19 cellular contexts compared by ENCODE assay signal in genomic region chr7:131338173-131338572, GRCh38. TPM values are rescaled to one million over a fixed set of nuclear protein-coding genes. Genes with fewer than 3 reads are reported as not detected.
A peak's percentile ranks its signal among the peaks of the same experiment; 100 is the strongest.
DNase-seq lines count a peak whose midpoint lies in the region; ATAC-seq and TF ChIP-seq lines count a peak whose summit lies in the region.
"Had no signal": no experiment of that assay in that cellular context is flagged by ENCODE, and none has a peak within 500 bp of the region (broad histone marks: within the 10 kb centered on the region; RNA-seq: fewer than 3 reads in every experiment).

No MANE protein-coding gene starts in this region.

- H3K36me3 ChIP-seq in DOHH2 (ENCODE audit: control insufficient read depth, low read length) (peaks cover 72% of the 10 kb centered on the region), Loucy (ENCODE audit: insufficient read depth, low read length) (peaks cover 5% of the 10 kb centered on the region; the same call in 1 of the 2 replicates), neutrophil (peaks cover 4% of the 10 kb centered on the region)
- H3K36me3 ChIP-seq: HAP-1 had no signal

- H3K9me3 ChIP-seq in DOHH2 (ENCODE audit: control insufficient read depth, insufficient read depth, low read length) (peaks cover 26% of the 10 kb centered on the region), Loucy (ENCODE audit: insufficient read depth, low read depth, low read length) (peaks cover 14% of the 10 kb centered on the region), neutrophil (peaks cover 5% of the 10 kb centered on the region)

- H3K4me3 ChIP-seq in DOHH2 (ENCODE audit: low read length) (no peak overlapping the region), Loucy (ENCODE audit: low read length, poor library complexity, severe bottlenecking) (no peak overlapping the region), neutrophil (ENCODE audit: low read depth in 1 of 2, low read length in 1 of 2) (no peak overlapping the region)
- H3K4me3 ChIP-seq: BLaER1 treated with 17β-estradiol and CSF1 and Interleukin-3, amounts not matched to agents 10 nM and 100 nM; HAP-1; PC-9 had no signal

- POLR2A ChIA-PET in WTC11 (lab: Charles Lee), result interaction anchor here (1.0 kb wide), 1 partner anchor 10 kb away, joined by 3 read pairs; no protein-coding TSS in a partner anchor

- no peak overlapping the region for H2AFZ ChIP-seq in Loucy (ENCODE audit: low read length)
- H2AFZ ChIP-seq: PC-9 had no signal

- H3K9ac ChIP-seq in Loucy (ENCODE audit: low read depth, low read length, poor library complexity, severe bottlenecking), result no peak overlapping the region
- H3K9ac ChIP-seq: BLaER1 treated with 17β-estradiol and CSF1 and Interleukin-3, amounts not matched to agents 10 nM and 100 nM had no signal

- no peaks in the 10 kb centered on the region for H3K27me3 Mint-ChIP-seq in WTC11 (ENCODE audit: low read depth)
- H3K27me3 Mint-ChIP-seq: IgD-negative memory B cell had no signal

- DNase-seq in WTC11 (ENCODE audit: low spot score), result no peak
- DNase-seq in substantia nigra (lab: John Stamatoyannopoulos, UW), result no peak
- no peak for DNase-seq in HuH-7 (ENCODE audit: low spot score)
- DNase-seq in HuH-7.5 (ENCODE audit: low spot score), result no peak
- DNase-seq: CD8-positive, alpha-beta T cell; DMS79 treated with DMSO at 0.1 percent for 48 hours; MV-4-11; NCI-H1417 treated with DMSO at 0.1 percent for 48 hours; NCI-H187 treated with DMSO at 0.1 percent for 48 hours; NCI-H2227 treated with DMSO at 0.1 percent for 48 hours; NCI-H524; NCI-H82; PC-9 had no signal

- no peak overlapping the region for H3K27ac Mint-ChIP-seq in WTC11
- H3K27ac Mint-ChIP-seq: CD8-positive, alpha-beta T cell; IgD-negative memory B cell had no signal

- peak; percentile 65 for ATAC-seq in WTC11
- ATAC-seq: CD8-positive, alpha-beta T cell had no signal

- TF ChIP-seq CTCF in DOHH2 (IDR thresholded peaks at IDR 0.05; ENCODE audit: low read depth, low read length, poor library complexity, severe bottlenecking) (peak; percentile 33), Loucy (conservative IDR thresholded peaks at IDR 0.05; ENCODE audit: low read length) (peak; percentile 32), WTC11 (IDR thresholded peaks at IDR 0.05) (no peak), neutrophil (IDR thresholded peaks at IDR 0.05) (no peak)

- no peaks in the 10 kb centered on the region for H4K20me1 ChIP-seq in DOHH2 (ENCODE audit: control insufficient read depth, insufficient read depth, low read depth, low read length)
- peaks cover 75% of the 10 kb centered on the region for H4K20me1 ChIP-seq in Loucy (ENCODE audit: insufficient read depth, low read length, poor library complexity, severe bottlenecking)

- no peaks in the 10 kb centered on the region for H3K9me2 ChIP-seq in DOHH2 (replicated peaks; ENCODE audit: control insufficient read depth, low read length)
- no peaks in the 10 kb centered on the region for H3K9me2 ChIP-seq in Loucy (replicated peaks; ENCODE audit: low read depth, low read length)

- H3K79me2 ChIP-seq in DOHH2 (ENCODE audit: control insufficient read depth, low read length) (peaks cover 100% of the 10 kb centered on the region), Loucy (ENCODE audit: insufficient read depth, low read length) (peaks cover 96% of the 10 kb centered on the region)

- H3K4me2 ChIP-seq in DOHH2 (ENCODE audit: low read length) (no peak overlapping the region), Loucy (ENCODE audit: low read depth, low read length, poor library complexity, severe bottlenecking) (no peak overlapping the region)
- H3K4me2 ChIP-seq: BLaER1 treated with 17β-estradiol and CSF1 and Interleukin-3, amounts not matched to agents 10 nM and 100 nM; PC-9 had no signal

- H3K4me3 Mint-ChIP-seq in WTC11, result no peak overlapping the region
- H3K4me3 Mint-ChIP-seq: CD8-positive, alpha-beta T cell had no signal

- H3K4me1 Mint-ChIP-seq in WTC11, result peaks cover 36% of the 10 kb centered on the region

- H3K9me3 Mint-ChIP-seq in WTC11, result peaks cover 28% of the 10 kb centered on the region

- H3K27ac ChIP-seq in DOHH2 (ENCODE audit: low read depth, low read length) (no peak overlapping the region), neutrophil (peak overlapping the region; percentile 24), substantia nigra (ENCODE audit: low read depth, low read length, poor library complexity, severe bottlenecking) (no peak overlapping the region)
- H3K27ac ChIP-seq: BLaER1 treated with 17β-estradiol and CSF1 and Interleukin-3, amounts not matched to agents 10 nM and 100 nM; PC-9 had no signal

- H3F3A ChIP-seq in DOHH2 (ENCODE audit: control insufficient read depth, insufficient read depth) (peaks cover 10% of the 10 kb centered on the region), Loucy (ENCODE audit: low read depth) (0 out of 2 replicates have a peak, but pooled peaks cover 4% of the 10 kb centered on the region)

- no peaks in the 10 kb centered on the region for H3K4me1 ChIP-seq in DOHH2 (ENCODE audit: control insufficient read depth, low read length)
- peaks cover 11% of the 10 kb centered on the region for H3K4me1 ChIP-seq in Loucy (ENCODE audit: insufficient read depth, low read length, poor library complexity, severe bottlenecking)
- peaks cover 2 to 5% of the 10 kb centered on the region in 2 experiments for H3K4me1 ChIP-seq in neutrophil (ENCODE audit: control insufficient read depth in 1 of 2, insufficient read depth in 1 of 2, low read depth in 1 of 2, low read length in 1 of 2)

- H3K36me3 Mint-ChIP-seq in WTC11, result peaks cover 31% of the 10 kb centered on the region

- CTCF ChIA-PET in WTC11 (lab: Charles Lee), result interaction anchor here (0.5 to 1.3 kb wide), 11 partner anchors 8 to 441 kb away, joined by 3 to 8 read pairs (median 4); partner anchors contain the start of gene MKLN1

- H3K27me3 ChIP-seq in DOHH2 (ENCODE audit: control insufficient read depth, low read length) (no peaks in the 10 kb centered on the region), Loucy (ENCODE audit: insufficient read depth, low read length, poor library complexity, severe bottlenecking) (no peaks in the 10 kb centered on the region), neutrophil (no peaks in the 10 kb centered on the region)
- H3K27me3 ChIP-seq: BLaER1 treated with 17β-estradiol and CSF1 and Interleukin-3, amounts not matched to agents 10 nM and 100 nM had no signal

TF ChIP-seq in WTC11, 78 proteins besides CTCF, POLR2A, EP300 and RAD21 (continues in another document):
- TF ChIP-seq GABPB1 (CRISPR knock-in tag; IDR thresholded peaks at IDR 0.05) (no peak), NR1H2 (CRISPR knock-in tag; IDR thresholded peaks at IDR 0.05) (no peak), TCF7 (CRISPR knock-in tag; IDR thresholded peaks at IDR 0.05; ENCODE audit: low read depth) (no peak), ZNF121 (CRISPR knock-in tag; IDR thresholded peaks at IDR 0.05) (no peak), FOXK1 (CRISPR knock-in tag; IDR thresholded peaks at IDR 0.05) (no peak), HMGXB4 (CRISPR knock-in tag; IDR thresholded peaks at IDR 0.05) (no peak), IRF2 (CRISPR knock-in tag; IDR thresholded peaks at IDR 0.05; ENCODE audit: borderline replicate concordance, low read depth) (no peak), SOX15 (CRISPR knock-in tag; IDR thresholded peaks at IDR 0.05) (no peak), ZNF263 (CRISPR knock-in tag; IDR thresholded peaks at IDR 0.05; ENCODE audit: low read depth) (no peak), KAT7 (CRISPR knock-in tag; IDR thresholded peaks at IDR 0.05; ENCODE audit: borderline replicate concordance) (no peak), E2F1 (CRISPR knock-in tag; IDR thresholded peaks at IDR 0.05) (no peak), PREB (CRISPR knock-in tag; IDR thresholded peaks at IDR 0.05; ENCODE audit: borderline replicate concordance) (no peak), ZNF232 (CRISPR knock-in tag; IDR thresholded peaks at IDR 0.05) (no peak), OVOL2 (CRISPR knock-in tag; IDR thresholded peaks at IDR 0.05; ENCODE audit: borderline replicate concordance) (no peak), NR3C1 (CRISPR knock-in tag; conservative IDR thresholded peaks at IDR 0.05; ENCODE audit: low read depth) (no peak), CREM (CRISPR knock-in tag; IDR thresholded peaks at IDR 0.05) (no peak)

RNA-seq across cellular contexts. Expression of gene MKLN1, which starts 10.5 kb away (rescaled TPM):
- total RNA-seq in WTC11 (2021), result 37.6 to 40.9 TPM (median 40.5 TPM) in 3 replicates

Comparison
In these comparisons a context has a peak if more than half of its experiments do, and no peak if none do; other contexts are left out.
1. CTCF ChIP-seq: peak in DOHH2 (single experiment) and Loucy (single experiment); none in WTC11 (single experiment) and neutrophil (single experiment).